In genomic region chrX:47658684-47659515, GRCh38 we compare ENCODE assay signal across 8 cellular contexts. TPM values are rescaled to one million over a fixed set of nuclear protein-coding genes. Genes with fewer than 3 reads are reported as not detected.
DNase-seq lines count a peak whose midpoint lies in the region; FAIRE-seq and TF ChIP-seq lines count a peak whose summit lies in the region.

Gene UXT, minus strand, starts transcription at chrX:47659180. Its CDS starts 253 bp downstream, at chrX:47658927.

- FAIRE-seq in H54 (lab: Jason Lieb, UNC), result peak; percentile 50

- no peaks in the 10 kb centered on the region for H3K27me3 Mint-ChIP-seq in nephron (ENCODE audit: low read depth)
- H3K27me3 Mint-ChIP-seq in stimulated activated naive CD8-positive, alpha-beta T cell treated with anti-CD3 and anti-CD28 coated beads, Interleukin-15, Interleukin-2, amounts not matched to agents 100 ng/mL and 50 ng/mL, for 24 hours, result no peaks in the 10 kb centered on the region

- peak; percentile 95 for DNase-seq in EH (ENCODE audit: low read depth)
- peak; percentile 33 for DNase-seq in H54 (ENCODE audit: insufficient read length, low spot score)
- DNase-seq in M059J (ENCODE audit: low read depth), result peak; percentile 95
- peak; percentile 85 to 88 for DNase-seq in SHP77 (lab: John Stamatoyannopoulos, UW)
- DNase-seq in activated effector memory CD4-positive, alpha-beta T cell treated with Interleukin-2 at 50 U/mL for 16 hours, result peak; percentile 85
- DNase-seq in fibroblast of peridontal ligament (ENCODE audit: extremely low read depth), result peak; percentile 95

- 0 out of 2 replicates have a peak, but pooled peaks have one; percentile 58 for TF ChIP-seq POLR2A in H54 (IDR thresholded peaks at IDR 0.05; ENCODE audit: low read depth, low read length)

- peak within 1 kb of the TSS; percentile 83 to 91 (median 85) for H3K4me3 Mint-ChIP-seq in nephron
- H3K4me3 Mint-ChIP-seq in stimulated activated naive CD8-positive, alpha-beta T cell treated with anti-CD3 and anti-CD28 coated beads, Interleukin-15, Interleukin-2, amounts not matched to agents 100 ng/mL and 50 ng/mL, for 24 hours, result peak within 1 kb of the TSS; percentile 90

- peaks cover 6% of the 10 kb centered on the region for H3K9me3 Mint-ChIP-seq in nephron
- H3K9me3 Mint-ChIP-seq in stimulated activated naive CD8-positive, alpha-beta T cell treated with anti-CD3 and anti-CD28 coated beads, Interleukin-15, Interleukin-2, amounts not matched to agents 100 ng/mL and 50 ng/mL, for 24 hours, result peaks cover 3% of the 10 kb centered on the region

- peaks cover 24% of the 10 kb centered on the region for H3K36me3 Mint-ChIP-seq in nephron (ENCODE audit: low read depth)
- peaks cover 37% of the 10 kb centered on the region for H3K36me3 Mint-ChIP-seq in stimulated activated naive CD8-positive, alpha-beta T cell treated with anti-CD3 and anti-CD28 coated beads, Interleukin-15, Interleukin-2, amounts not matched to agents 100 ng/mL and 50 ng/mL, for 24 hours (ENCODE audit: low read depth)

- peaks cover 5% of the 10 kb centered on the region for H3K4me1 Mint-ChIP-seq in nephron
- H3K4me1 Mint-ChIP-seq in stimulated activated naive CD8-positive, alpha-beta T cell treated with anti-CD3 and anti-CD28 coated beads, Interleukin-15, Interleukin-2, amounts not matched to agents 100 ng/mL and 50 ng/mL, for 24 hours (ENCODE audit: low read depth), result peaks cover 68% of the 10 kb centered on the region

- no peak for TF ChIP-seq CTCF in nephron (IDR thresholded peaks at IDR 0.05; ENCODE audit: unreplicated experiment in 3 of 3)

- peak within 1 kb of the TSS; percentile 86 to 97 (median 94) for H3K27ac Mint-ChIP-seq in nephron
- H3K27ac Mint-ChIP-seq in stimulated activated naive CD8-positive, alpha-beta T cell treated with anti-CD3 and anti-CD28 coated beads, Interleukin-15, Interleukin-2, amounts not matched to agents 100 ng/mL and 50 ng/mL, for 24 hours, result peak within 1 kb of the TSS; percentile 95

RNA-seq across cellular contexts. Expression of gene UXT, which starts in this region (rescaled TPM):
- 178 and 233 TPM in 2 replicates for total RNA-seq in M059J (2014; rRNA removed; shearing (Covaris generic))

Comparison
In these comparisons a context has a peak if more than half of its experiments do, and no peak if none do; other contexts are left out.
1. Peak in every context shown above with its lines: DNase-seq.
2. DNase-seq: peak in every context shown above with its lines; median percentile 95 in EH; 95 in M059J; 95 in fibroblast of peridontal ligament; 86 in SHP77; 85 in activated effector memory CD4-positive, alpha-beta T cell treated with Interleukin-2 at 50 U/mL for 16 hours; 33 in H54.